8 cellular contexts compared by ENCODE assay signal in genomic region chr6:42367353-42368011, GRCh38.
DNase-seq lines count a peak whose midpoint lies in the region; ATAC-seq, FAIRE-seq and TF ChIP-seq lines count a peak whose summit lies in the region.

No MANE protein-coding gene starts in this region.

- WGBS in aorta, 2 donors = 88 to 89% methylated on average over 14 of the region's 14 CpGs

- no peaks in the 10 kb centered on the region for H3K27me3 ChIP-seq in aorta (ENCODE audit: control insufficient read depth in 1 of 2, insufficient read depth in 2 of 2, low read length in 1 of 2)
- no peaks in the 10 kb centered on the region for H3K27me3 ChIP-seq in A673 (replicated peaks; ENCODE audit: insufficient read depth, low read depth, low read length, poor library complexity)
- H3K27me3 ChIP-seq in BE2C = no peaks in the 10 kb centered on the region

- intact Hi-C loops in aorta (cut with DNase I) = no loop called here
- intact Hi-C loops in A673 (cut with micrococcal nuclease; ENCODE audit: unreplicated experiment) = no loop called here

- H3K4me3 ChIP-seq in aorta (ENCODE audit: low read length in 2 of 2) (no peak overlapping the region), A673 (ENCODE audit: low read depth, low read length, poor library complexity, severe bottlenecking) (no peak overlapping the region), BE2C (ENCODE audit: low read depth, low read length) (no peak overlapping the region)

- H3K4me1 ChIP-seq in aorta (ENCODE audit: control insufficient read depth in 1 of 2, insufficient read depth in 2 of 2, low read length in 2 of 2) (no peaks in the 10 kb centered on the region), A673 (ENCODE audit: insufficient read depth, low read length, poor library complexity, severe bottlenecking) (no peaks in the 10 kb centered on the region), BE2C (no peaks in the 10 kb centered on the region; the same call in 1 of the 2 replicates)

- no peaks in the 10 kb centered on the region for H3K36me3 ChIP-seq in aorta (ENCODE audit: control insufficient read depth in 1 of 2, insufficient read depth in 2 of 2, low read length in 1 of 2)
- no peaks in the 10 kb centered on the region for H3K36me3 ChIP-seq in A673 (ENCODE audit: insufficient read depth, low read length, poor library complexity, severe bottlenecking)
- H3K36me3 ChIP-seq in BE2C = no peaks in the 10 kb centered on the region; the same call in 1 of the 2 replicates

- CTCF ChIA-PET in A673 (lab: Charles Lee) = no interaction called here

- no TSS peak for BruUV-seq in A673 (replicated peaks; lab: Mats Ljungman, UMichigan)

- peak; percentile 88 for FAIRE-seq in GM18507 (lab: Jason Lieb, UNC)

- ATAC-seq in HG02571 (IDR thresholded peaks at IDR 0.05; ENCODE audit: unreplicated experiment) = peak; percentile 56
- ATAC-seq in aorta (ENCODE audit: low FRiP score) = peak; percentile 33

- peak; percentile 62 for DNase-seq in GM18507 (ENCODE audit: extremely low spot score, insufficient read length, low read depth)
- peak; percentile 21 for DNase-seq in RPMI8226
- DNase-seq in germinal center (ENCODE audit: low spot score) = peak; percentile 85
- DNase-seq in aorta = no peak
- no peak for DNase-seq in A673 (ENCODE audit: low spot score)
- no peak for DNase-seq in BE2C
- no peak for DNase-seq in NCI-H510A treated with DMSO at 0.1 percent for 48 hours (lab: John Stamatoyannopoulos, UW)

- POLR2A ChIA-PET in A673 (lab: Charles Lee; ENCODE audit: low non-redundant PET) = no interaction called here

- TF ChIP-seq CTCF in A673 (conservative IDR thresholded peaks at IDR 0.05; ENCODE audit: low read depth, low read length) (no peak), BE2C (IDR thresholded peaks at IDR 0.05; ENCODE audit: low read depth, low read length) (no peak)

- H3K27ac ChIP-seq in aorta (ENCODE audit: low read depth in 1 of 2, low read length in 2 of 2) (no peak overlapping the region), A673 (ENCODE audit: low read depth, low read length, poor library complexity, severe bottlenecking) (no peak overlapping the region)

- H3K9me3 ChIP-seq in aorta (ENCODE audit: control insufficient read depth, low read length) = no peaks in the 10 kb centered on the region
- H3K9me3 ChIP-seq in A673 (ENCODE audit: low read depth, low read length, poor library complexity, severe bottlenecking) = no peaks in the 10 kb centered on the region
- no peaks in the 10 kb centered on the region for H3K9me3 ChIP-seq in BE2C

Comparison
In these comparisons a context has a peak if more than half of its experiments do, and no peak if none do; other contexts are left out.
1. DNase-seq: peak in GM18507 (single experiment), RPMI8226 (single experiment) and germinal center (single experiment); none in aorta (0 of 2), A673 (single experiment), BE2C (single experiment) and NCI-H510A treated with DMSO at 0.1 percent for 48 hours (single experiment).